14 cellular contexts compared by ENCODE assay signal in the genomic region with DNA sequence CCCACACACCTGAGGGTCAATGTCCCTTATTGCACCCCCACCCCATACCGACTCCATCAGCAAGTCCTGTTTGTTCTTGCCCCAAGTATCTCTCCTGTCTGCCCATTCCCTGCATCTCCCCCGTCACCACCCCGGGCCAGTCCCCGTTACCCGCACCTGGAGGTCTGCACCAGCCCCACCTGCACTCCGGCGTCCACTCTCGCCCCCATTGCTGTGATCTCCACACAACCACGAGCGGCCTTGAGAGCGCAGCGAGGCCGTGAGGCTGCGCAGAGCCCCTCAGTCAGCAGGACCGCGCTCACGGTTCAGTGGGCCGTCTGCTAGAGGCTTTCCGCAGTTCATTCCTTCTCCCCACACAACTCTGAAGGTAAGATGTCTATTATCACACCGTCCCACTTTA.
A peak's percentile ranks its signal among the peaks of the same experiment; 100 is the strongest.
DNase-seq lines count a peak whose midpoint lies in the region; ATAC-seq and TF ChIP-seq lines count a peak whose summit lies in the region.
"Had no signal": no experiment of that assay in that cellular context is flagged by ENCODE, and none has a peak within 500 bp of the region (broad histone marks: within the 10 kb centered on the region; RNA-seq: fewer than 3 reads in every experiment).

No MANE protein-coding gene starts in this region.

- peak overlapping the region in 6 of 10 donors; percentile 5 to 92 (median 42) for H3K27ac Mint-ChIP-seq in naive thymus-derived CD8-positive, alpha-beta T cell
- peak overlapping the region; percentile 94 for H3K27ac Mint-ChIP-seq in stimulated activated effector memory CD8-positive, alpha-beta T cell treated with anti-CD3 and anti-CD28 coated beads, Interleukin-12 subunit alpha, Interleukin-12 subunit beta, amount 100 ng/mL, for 72 hours

- H3K9me3 Mint-ChIP-seq in naive thymus-derived CD8-positive, alpha-beta T cell, result no peaks in the 10 kb centered on the region
- H3K9me3 Mint-ChIP-seq in stimulated activated effector memory CD8-positive, alpha-beta T cell treated with anti-CD3 and anti-CD28 coated beads, Interleukin-12 subunit alpha, Interleukin-12 subunit beta, amount 100 ng/mL, for 72 hours, result no peaks in the 10 kb centered on the region
- H3K9me3 Mint-ChIP-seq: CD4-positive, CD25-positive, alpha-beta regulatory T cell had no signal

- no peak overlapping the region for H3K27ac ChIP-seq in BLaER1 treated with 17β-estradiol and CSF1 and Interleukin-3, amounts not matched to agents 10 nM and 100 nM
- peak overlapping the region; percentile 95 for H3K27ac ChIP-seq in OCI-LY3 (ENCODE audit: low read length)
- no peak overlapping the region for H3K27ac ChIP-seq in SJCRH30
- H3K27ac ChIP-seq: HL-60, RWPE1 had no signal

- H3K9me3 ChIP-seq in BLaER1 treated with 17β-estradiol and CSF1 and Interleukin-3, amounts not matched to agents 10 nM and 100 nM (replicated peaks in 1 of 11), result no peaks in the 10 kb centered on the region
- H3K9me3 ChIP-seq in OCI-LY3 (ENCODE audit: insufficient read depth, low read length) (no peaks in the 10 kb centered on the region), SJCRH30 (replicated peaks) (no peaks in the 10 kb centered on the region)
- H3K9me3 ChIP-seq: HAP-1 had no signal

- no peak for ATAC-seq in naive thymus-derived CD8-positive, alpha-beta T cell
- no peak for ATAC-seq in stimulated activated effector memory CD8-positive, alpha-beta T cell treated with anti-CD3 and anti-CD28 coated beads, Interleukin-12 subunit alpha, Interleukin-12 subunit beta, amount 100 ng/mL, for 72 hours

- H3K4me1 Mint-ChIP-seq in naive thymus-derived CD8-positive, alpha-beta T cell, result peaks cover 36 to 84% (median 66%) of the 10 kb centered on the region in 4 donors
- peaks cover 91% of the 10 kb centered on the region for H3K4me1 Mint-ChIP-seq in stimulated activated effector memory CD8-positive, alpha-beta T cell treated with anti-CD3 and anti-CD28 coated beads, Interleukin-12 subunit alpha, Interleukin-12 subunit beta, amount 100 ng/mL, for 72 hours

- H3K4me2 ChIP-seq in BLaER1 treated with 17β-estradiol and CSF1 and Interleukin-3, amounts not matched to agents 10 nM and 100 nM, result peak overlapping the region; percentile 82 to 98 (median 92); a peak in 19 of 22 replicates
- peak overlapping the region; percentile 85 for H3K4me2 ChIP-seq in OCI-LY3 (ENCODE audit: low read length)

- TF ChIP-seq CTCF in OCI-LY3 (IDR thresholded peaks at IDR 0.05; ENCODE audit: low read depth, low read length), result no peak

- H3K27me3 ChIP-seq in BLaER1 treated with 17β-estradiol and CSF1 and Interleukin-3, amounts not matched to agents 10 nM and 100 nM, result peaks cover 0 to 50% (median 3%) of the 10 kb centered on the region in 11 experiments; a peak in 8 of 22 replicates
- H3K27me3 ChIP-seq in OCI-LY3 (ENCODE audit: low read depth, low read length), result no peaks in the 10 kb centered on the region
- no peaks in the 10 kb centered on the region; the same call in 1 of the 2 replicates for H3K27me3 ChIP-seq in SJCRH30

- H2AFZ ChIP-seq in OCI-LY3 (ENCODE audit: low read depth, low read length), result no peak overlapping the region; the same call in 1 of the 2 replicates

- POLR2A ChIA-PET in naive thymus-derived CD8-positive, alpha-beta T cell (lab: Charles Lee), result no interaction called here

- no peak overlapping the region; a peak in 1 of 20 replicates for H3K4me3 ChIP-seq in BLaER1 treated with 17β-estradiol and CSF1 and Interleukin-3, amounts not matched to agents 10 nM and 100 nM
- H3K4me3 ChIP-seq in OCI-LY3 (ENCODE audit: low read length) (peak overlapping the region; percentile 76), SJCRH30 (no peak overlapping the region)
- H3K4me3 ChIP-seq: HAP-1 had no signal

- H3K27me3 Mint-ChIP-seq in naive thymus-derived CD8-positive, alpha-beta T cell, result no peaks in the 10 kb centered on the region
- H3K27me3 Mint-ChIP-seq: CD4-positive, CD25-positive, alpha-beta regulatory T cell had no signal

- H3K4me3 Mint-ChIP-seq in naive thymus-derived CD8-positive, alpha-beta T cell, result no peak overlapping the region
- peak overlapping the region; percentile 42 for H3K4me3 Mint-ChIP-seq in stimulated activated effector memory CD8-positive, alpha-beta T cell treated with anti-CD3 and anti-CD28 coated beads, Interleukin-12 subunit alpha, Interleukin-12 subunit beta, amount 100 ng/mL, for 72 hours

- H4K20me1 ChIP-seq in BLaER1 treated with 17β-estradiol and CSF1 and Interleukin-3, amounts not matched to agents 10 nM and 100 nM, result no peaks in the 10 kb centered on the region; a peak in 1 of 22 replicates
- no peaks in the 10 kb centered on the region for H4K20me1 ChIP-seq in OCI-LY3 (ENCODE audit: insufficient read depth, low read length)

- no peaks in the 10 kb centered on the region for H3K36me3 ChIP-seq in BLaER1 treated with 17β-estradiol and CSF1 and Interleukin-3, amounts not matched to agents 10 nM and 100 nM
- H3K36me3 ChIP-seq in OCI-LY3 (replicated peaks; ENCODE audit: low read depth, low read length), result peaks cover 24% of the 10 kb centered on the region
- no peaks in the 10 kb centered on the region for H3K36me3 ChIP-seq in SJCRH30
- H3K36me3 ChIP-seq: HAP-1 had no signal

- H3K79me2 ChIP-seq in OCI-LY3 (ENCODE audit: low read length), result peaks cover 48% of the 10 kb centered on the region

- H3K4me1 ChIP-seq in BLaER1 treated with 17β-estradiol and CSF1 and Interleukin-3, amounts not matched to agents 10 nM and 100 nM, result peaks cover 22 to 100% (median 88%) of the 10 kb centered on the region in 10 experiments
- peaks cover 99% of the 10 kb centered on the region for H3K4me1 ChIP-seq in OCI-LY3 (ENCODE audit: low read length)
- no peaks in the 10 kb centered on the region for H3K4me1 ChIP-seq in SJCRH30

- H3K36me3 Mint-ChIP-seq in naive thymus-derived CD8-positive, alpha-beta T cell, result no peaks in the 10 kb centered on the region
- H3K36me3 Mint-ChIP-seq in stimulated activated effector memory CD8-positive, alpha-beta T cell treated with anti-CD3 and anti-CD28 coated beads, Interleukin-12 subunit alpha, Interleukin-12 subunit beta, amount 100 ng/mL, for 72 hours, result no peaks in the 10 kb centered on the region
- H3K36me3 Mint-ChIP-seq: CD4-positive, CD25-positive, alpha-beta regulatory T cell had no signal

- DNase-seq in naive thymus-derived CD8-positive, alpha-beta T cell, result no peak
- DNase-seq in stimulated activated effector memory CD8-positive, alpha-beta T cell treated with anti-CD3 and anti-CD28 coated beads, Interleukin-12 subunit alpha, Interleukin-12 subunit beta, amount 100 ng/mL, for 72 hours (ENCODE audit: low spot score in 2 of 2), result no peak
- no peak for DNase-seq in SJCRH30
- no peak for DNase-seq in DMS 273 treated with DMSO at 0.1 percent for 48 hours (lab: John Stamatoyannopoulos, UW)
- DNase-seq in NCI-H748 (lab: John Stamatoyannopoulos, UW; ENCODE audit: unreplicated experiment), result no peak
- DNase-seq: CD4-positive, CD25-positive, alpha-beta regulatory T cell; DND-41; NCI-H187 treated with DMSO at 0.1 percent for 48 hours; NCI-H526 treated with DMSO at 0.1 percent for 48 hours had no signal

- H3K9ac ChIP-seq in BLaER1 treated with 17β-estradiol and CSF1 and Interleukin-3, amounts not matched to agents 10 nM and 100 nM, result peak overlapping the region in 2 of 11 experiments; percentile 42 to 53; a peak in 2 of 22 replicates
- H3K9ac ChIP-seq in OCI-LY3 (ENCODE audit: low read length), result peak overlapping the region; percentile 74
